ENCODE assay signal across 18 cellular contexts in the genomic region with DNA sequence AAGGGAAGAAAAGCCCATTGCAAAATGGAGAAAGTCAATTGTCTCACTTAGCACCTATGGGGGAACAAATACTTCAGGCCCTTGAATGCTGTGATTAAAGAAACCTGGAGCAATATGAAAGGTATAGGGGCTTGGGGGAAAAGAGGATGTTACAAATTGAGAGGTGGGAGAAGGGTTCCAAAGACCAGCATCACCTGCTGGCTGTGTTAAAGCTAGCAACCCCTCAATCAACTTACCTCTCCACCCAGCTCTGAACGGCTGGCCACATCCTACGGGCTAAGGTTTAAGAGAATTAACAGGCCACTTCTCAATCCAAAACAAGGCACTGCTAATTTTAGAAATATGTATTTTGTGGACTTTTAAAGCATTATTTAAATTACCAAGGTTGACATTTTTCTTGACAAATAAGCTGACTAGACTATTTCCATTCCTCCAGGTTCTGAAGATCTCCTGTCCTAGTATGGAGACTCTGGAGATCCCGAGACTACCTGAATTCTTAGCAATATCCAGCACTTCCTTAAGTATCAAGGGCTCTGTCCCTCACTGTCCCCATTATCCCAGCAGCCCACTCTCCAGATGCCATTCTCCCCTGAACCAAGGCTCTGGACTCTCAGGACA. TPM values are rescaled to one million over a fixed set of nuclear protein-coding genes. Genes with fewer than 3 reads are reported as not detected.
"Had no signal": no experiment of that assay in that cellular context is flagged by ENCODE, and none has a peak within 500 bp of the region (broad histone marks: within the 10 kb centered on the region; RNA-seq: fewer than 3 reads in every experiment).

No MANE protein-coding gene starts in this region.

- H3K9me3 ChIP-seq: suprapubic skin had no signal

- DNase-seq: activated CD4-positive, alpha-beta T cell treated with anti-CD3 and anti-CD28 coated beads, Interleukin-2, amount 50 U/mL, for 1 hour; activated effector memory CD4-positive, alpha-beta T cell treated with Interleukin-2 at 50 U/mL for 16 hours; activated T-cell treated with anti-CD3 and anti-CD28 coated beads, Interleukin-2, amount 50 U/mL, for 1 hour; cerebellar nuclear complex; effector memory CD8-positive, alpha-beta T cell; erythroblast; hippocampal formation; left ventricle myocardium superior; nephron progenitor cell; stimulated activated CD4-positive, alpha-beta T cell treated with anti-CD3 and anti-CD28 coated beads, Interleukin-12 subunit alpha, Interleukin-12 subunit beta, amount 100 ng/mL, for 4 hours; stimulated activated naive CD8-positive, alpha-beta T cell treated with anti-CD3 and anti-CD28 coated beads, Interleukin-15, Interleukin-2, amounts not matched to agents 100 U/mL and 50 U/mL, for 24 hours had no signal

- H3K4me1 ChIP-seq: suprapubic skin had no signal

- H3K27me3 ChIP-seq: suprapubic skin had no signal

- H3K4me3 ChIP-seq: suprapubic skin had no signal

- H3K27ac ChIP-seq: suprapubic skin had no signal

- ATAC-seq: activated naive CD4-positive, alpha-beta T cell treated with anti-CD3 and anti-CD28 coated beads, Interleukin-2, amount 50 U/mL, for 72 hours; effector memory CD8-positive, alpha-beta T cell; left ventricle myocardium superior; stimulated activated naive CD8-positive, alpha-beta T cell treated with anti-CD3 and anti-CD28 coated beads, Interleukin-15, Interleukin-2, amounts not matched to agents 100 U/mL and 50 U/mL, for 24 hours had no signal

RNA-seq across cellular contexts. Expression of a gene that starts 1.0 kb away (rescaled TPM):
- total RNA-seq: glomerular endothelial cell, kidney epithelial cell, left ventricle myocardium superior, osteoblast, suprapubic skin, ureter had no signal

RNA-seq across cellular contexts. Expression of a gene that starts 24.2 kb away (rescaled TPM):
- total RNA-seq: activated naive CD4-positive, alpha-beta T cell treated with anti-CD3 and anti-CD28 coated beads, Interleukin-2, amount 50 U/mL, for 72 hours; glomerular endothelial cell; kidney epithelial cell; osteoblast; suprapubic skin; T-helper 1 cell treated with Interleukin-12 subunit alpha and Interleukin-12 subunit beta and Interleukin-4 antibody, amounts not matched to agents 30 ng/mL and 1 ng/mL, for 36 hours; ureter had no signal
